Comparison of ENCODE assay signal across 1 cellular context in genomic region chr22:37427128-37427710, GRCh38.
TF ChIP-seq lines count a peak whose summit lies in the region.

Gene ELFN2 (minus strand): TSS chr22:37427479. CDS start chr22:37375534, 51,945 bp downstream.

TF ChIP-seq in endothelial cell of umbilical vein, 7 proteins besides CTCF, POLR2A, EP300 and RAD21 (continued from another document):
- TF ChIP-seq MAX (IDR thresholded peaks at IDR 0.05; ENCODE audit: insufficient read depth, insufficient read length), result no peak
- no peak for TF ChIP-seq GATA2 (IDR thresholded peaks at IDR 0.05; ENCODE audit: insufficient read depth, insufficient read length, low read depth, low read length)
- TF ChIP-seq MYC (IDR thresholded peaks at IDR 0.05; ENCODE audit: low read depth, low read length), result no peak
- no peak for TF ChIP-seq JUN (IDR thresholded peaks at IDR 0.05; ENCODE audit: borderline replicate concordance, insufficient read depth, insufficient read length, low read depth)
